Comparison of ENCODE assay signal across 24 cellular contexts in genomic region chr9:132609184-132609583, GRCh38. TPM values are rescaled to one million over a fixed set of nuclear protein-coding genes. Genes with fewer than 3 reads are reported as not detected.
DNase-seq lines count a peak whose midpoint lies in the region; ATAC-seq and TF ChIP-seq lines count a peak whose summit lies in the region.
"Had no signal": no experiment of that assay in that cellular context is flagged by ENCODE, and none has a peak within 500 bp of the region (broad histone marks: within the 10 kb centered on the region; RNA-seq: fewer than 3 reads in every experiment).

No MANE protein-coding gene starts in this region.

- DNase-seq in GM23338 (ENCODE audit: low spot score) = no peak
- DNase-seq in ecto neural progenitor cell (ENCODE audit: low spot score) = peak; percentile 90
- DNase-seq in mesendoderm = peak; percentile 28
- peak; percentile 26 for DNase-seq in superior temporal gyrus (ENCODE audit: extremely low spot score)
- no peak for DNase-seq in T-helper 2 cell
- no peak for DNase-seq in activated gamma-delta T cell (lab: John Stamatoyannopoulos, UW)
- DNase-seq: CD4-positive, CD25-positive, alpha-beta regulatory T cell; DMS 273 treated with DMSO at 0.1 percent for 48 hours; DND-41; NCI-H1092 treated with DMSO at 0.1 percent for 48 hours; NCI-H1436 treated with DMSO at 0.1 percent for 48 hours; NCI-H2029 treated with DMSO at 0.1 percent for 48 hours; NCI-H2171; NCI-H524 treated with DMSO at 0.1 percent for 48 hours; SHP77 treated with DMSO at 0.1 percent for 48 hours had no signal

- peaks cover 4% of the 10 kb centered on the region; the same call in 1 of the 3 replicates for H3K4me1 Mint-ChIP-seq in GM23338

- no peak overlapping the region for H2BK5ac ChIP-seq in mesendoderm (ENCODE audit: low read length)

- H3K4me3 Mint-ChIP-seq in GM23338 = no peak overlapping the region
- H3K4me3 Mint-ChIP-seq: CD4-positive, CD25-positive, alpha-beta regulatory T cell had no signal

- H2BK120ac ChIP-seq in mesendoderm (ENCODE audit: low read depth, low read length) = no peak overlapping the region

- no peaks in the 10 kb centered on the region for H3K9me2 ChIP-seq in GM23338 (ENCODE audit: insufficient read depth)

- H3K18ac ChIP-seq in mesendoderm (ENCODE audit: low read length) = no peak overlapping the region

- H3K23ac ChIP-seq in mesendoderm (ENCODE audit: low read length) = no peak overlapping the region

- ATAC-seq in GM23338 (peak; percentile 33; the same call in 2 of the 3 replicates), GM18907 (IDR thresholded peaks at IDR 0.05; ENCODE audit: unreplicated experiment) (no peak)

- no CpG with 5 or more reads among the region's 9 CpGs for WGBS in mesendoderm (ENCODE audit: extremely low coverage, insufficient coverage, low lambda C conversion rate)

- no peak for TF ChIP-seq CTCF in GM23338 (conservative IDR thresholded peaks at IDR 0.05; ENCODE audit: low read depth in 2 of 2)

- peaks cover 8% of the 10 kb centered on the region for H3K27me3 Mint-ChIP-seq in GM23338 (ENCODE audit: insufficient read depth, low read depth, poor library complexity)
- H3K27me3 Mint-ChIP-seq: CD4-positive, CD25-positive, alpha-beta regulatory T cell had no signal

- no peak overlapping the region for H4K8ac ChIP-seq in mesendoderm (ENCODE audit: low read depth, low read length)

- no peaks in the 10 kb centered on the region for H3K9me3 Mint-ChIP-seq in GM23338
- H3K9me3 Mint-ChIP-seq: CD4-positive, CD25-positive, alpha-beta regulatory T cell had no signal

- H2AK5ac ChIP-seq in mesendoderm (ENCODE audit: low read length) = no peak overlapping the region

- no peak overlapping the region for H2BK15ac ChIP-seq in mesendoderm (replicated peaks; ENCODE audit: low read depth)

- 0 out of 2 replicates have a peak, but pooled peaks cover 3% of the 10 kb centered on the region for H3F3A ChIP-seq in GM23338 (replicated peaks; ENCODE audit: low read depth)

- no peak overlapping the region for H3K4me2 ChIP-seq in GM23338
- H3K4me2 ChIP-seq in mesendoderm (ENCODE audit: low read length) = no peak overlapping the region
- H3K4me2 ChIP-seq: KMS-11 had no signal

- peaks cover 3% of the 10 kb centered on the region; the same call in 1 of the 2 replicates for H4K20me1 ChIP-seq in GM23338 (replicated peaks; ENCODE audit: insufficient read depth)

- H3K36me3 ChIP-seq in GM23338 (ENCODE audit: insufficient read depth) (peaks cover 10% of the 10 kb centered on the region; the same call in 1 of the 2 replicates), mesendoderm (ENCODE audit: control insufficient read depth, insufficient read depth, low read length) (peaks cover 13% of the 10 kb centered on the region)

- H3K79me2 ChIP-seq in GM23338 (replicated peaks; ENCODE audit: insufficient read depth) = no peaks in the 10 kb centered on the region
- H3K79me2 ChIP-seq in mesendoderm (ENCODE audit: control insufficient read depth, insufficient read depth, low read length) = no peaks in the 10 kb centered on the region

- H3K9ac ChIP-seq in mesendoderm (ENCODE audit: low read length) = no peak overlapping the region
- H3K9ac ChIP-seq: KMS-11 had no signal

- H3K36me3 Mint-ChIP-seq in GM23338 (ENCODE audit: low read depth) = peaks cover 63% of the 10 kb centered on the region

- no peak overlapping the region for H2AFZ ChIP-seq in GM23338

- no peak overlapping the region for H3K27ac Mint-ChIP-seq in GM23338
- H3K27ac Mint-ChIP-seq: CD4-positive, CD25-positive, alpha-beta regulatory T cell had no signal

- H3K4me3 ChIP-seq in GM23338 = no peak overlapping the region
- no peak overlapping the region for H3K4me3 ChIP-seq in mesendoderm (ENCODE audit: low read length)
- H3K4me3 ChIP-seq: SK-N-MC had no signal

- no peak overlapping the region for H3K4ac ChIP-seq in mesendoderm (ENCODE audit: low read depth, low read length)

- H3K27me3 ChIP-seq in GM23338 (ENCODE audit: insufficient read depth) (no peaks in the 10 kb centered on the region), mesendoderm (ENCODE audit: insufficient read depth, low read length, poor library complexity) (no peaks in the 10 kb centered on the region)

- H3K27ac ChIP-seq in GM23338 (ENCODE audit: low read depth) (no peak overlapping the region), mesendoderm (ENCODE audit: low read depth, low read length) (no peak overlapping the region)
- H3K27ac ChIP-seq: KMS-11, SK-N-MC had no signal

- H3K4me1 ChIP-seq in GM23338 (ENCODE audit: insufficient read depth) (no peaks in the 10 kb centered on the region), mesendoderm (ENCODE audit: control insufficient read depth, low read depth, low read length) (no peaks in the 10 kb centered on the region)

- no peaks in the 10 kb centered on the region for H3K79me1 ChIP-seq in mesendoderm (ENCODE audit: low read length)

- no peak overlapping the region for H4K5ac ChIP-seq in mesendoderm (ENCODE audit: low read length)

- H3K56ac ChIP-seq in mesendoderm (ENCODE audit: low read length) = no peak overlapping the region

TF ChIP-seq in GM23338, 12 proteins besides CTCF, POLR2A, EP300 and RAD21:
- no peak for TF ChIP-seq REST (IDR thresholded peaks at IDR 0.05; ENCODE audit: unreplicated experiment)
- no peak for TF ChIP-seq EZH2 (IDR thresholded peaks at IDR 0.05; ENCODE audit: low read depth, unreplicated experiment)
- TF ChIP-seq STAT1 (IDR thresholded peaks at IDR 0.05; ENCODE audit: unreplicated experiment) = no peak
- no peak for TF ChIP-seq ZNF331 (CRISPR knock-in tag; IDR thresholded peaks at IDR 0.05; ENCODE audit: low read depth)
- TF ChIP-seq ZNF114 (CRISPR knock-in tag; IDR thresholded peaks at IDR 0.05) = no peak

RNA-seq across cellular contexts. Expression of gene BARHL1, which starts 26.8 kb away (rescaled TPM):
- not detected in 2 replicates for total RNA-seq in GM23338 (2014; rRNA removed; shearing (Covaris generic))
- polyA plus RNA-seq in GM23338 (2016; fragmentation: Nextera tagmentation; extraction: Ambion mirVana) = not detected in 2 replicates
- polyA plus RNA-seq in mesendoderm (2013, experiment 1 of 2) = not detected
- polyA plus RNA-seq in mesendoderm (2013, experiment 2 of 2) = not detected
- total RNA-seq: A673; CD4-positive, CD25-positive, alpha-beta regulatory T cell; G401; H4; IMR-90; RPMI7951 had no signal
- polyA plus RNA-seq: BJ; CD4-positive, CD25-positive, alpha-beta regulatory T cell; IMR-90 had no signal

Comparison
In these comparisons a context has a peak if more than half of its experiments do, and no peak if none do; other contexts are left out.
1. DNase-seq: peak in ecto neural progenitor cell (single experiment), mesendoderm (single experiment) and superior temporal gyrus (single experiment); none in GM23338 (single experiment), T-helper 2 cell (0 of 5) and activated gamma-delta T cell (single experiment).